ENCODE assay signal across 3 cellular contexts in the genomic region with DNA sequence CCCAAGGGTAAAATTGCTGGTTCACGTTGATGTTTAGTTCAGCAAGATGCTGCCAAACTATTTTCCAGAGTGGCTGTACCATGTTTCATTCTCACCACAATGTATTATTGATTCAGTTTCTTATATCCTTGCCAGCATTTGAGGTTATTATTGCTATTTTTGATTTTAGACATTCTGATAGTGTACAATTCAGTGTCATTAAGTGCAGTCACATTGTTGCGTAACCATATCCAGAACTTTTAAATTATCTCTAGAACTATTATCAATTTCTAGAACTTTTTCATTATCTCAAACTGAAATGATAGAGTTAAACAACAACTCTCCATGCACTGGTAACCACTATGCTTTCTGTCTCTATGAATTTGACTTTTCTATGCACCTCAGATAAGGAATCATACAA.
TF ChIP-seq lines count a peak whose summit lies in the region.

No MANE protein-coding gene starts in this region.

TF ChIP-seq in HepG2, 621 proteins besides CTCF, POLR2A, EP300 and RAD21:
- TF ChIP-seq CEBPB (IDR thresholded peaks at IDR 0.05; ENCODE audit: borderline replicate concordance, low read depth, low read length) (peak; percentile 81), DMAP1 (CRISPR knock-in tag; IDR thresholded peaks at IDR 0.05) (no peak)

TF ChIP-seq in Ishikawa, 13 proteins besides CTCF, POLR2A, EP300 and RAD21:
- TF ChIP-seq CEBPB (IDR thresholded peaks at IDR 0.05) = peak; percentile 67
- TF ChIP-seq, protein P1, sequence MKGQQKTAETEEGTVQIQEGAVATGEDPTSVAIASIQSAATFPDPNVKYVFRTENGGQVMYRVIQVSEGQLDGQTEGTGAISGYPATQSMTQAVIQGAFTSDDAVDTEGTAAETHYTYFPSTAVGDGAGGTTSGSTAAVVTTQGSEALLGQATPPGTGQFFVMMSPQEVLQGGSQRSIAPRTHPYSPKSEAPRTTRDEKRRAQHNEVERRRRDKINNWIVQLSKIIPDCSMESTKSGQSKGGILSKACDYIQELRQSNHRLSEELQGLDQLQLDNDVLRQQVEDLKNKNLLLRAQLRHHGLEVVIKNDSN (IDR thresholded peaks at IDR 0.05) = no peak
TF ChIP-seq in Ishikawa: peak in this region for 1.

TF ChIP-seq in H1, 55 proteins besides CTCF, POLR2A, EP300 and RAD21:
- TF ChIP-seq, protein P2, sequence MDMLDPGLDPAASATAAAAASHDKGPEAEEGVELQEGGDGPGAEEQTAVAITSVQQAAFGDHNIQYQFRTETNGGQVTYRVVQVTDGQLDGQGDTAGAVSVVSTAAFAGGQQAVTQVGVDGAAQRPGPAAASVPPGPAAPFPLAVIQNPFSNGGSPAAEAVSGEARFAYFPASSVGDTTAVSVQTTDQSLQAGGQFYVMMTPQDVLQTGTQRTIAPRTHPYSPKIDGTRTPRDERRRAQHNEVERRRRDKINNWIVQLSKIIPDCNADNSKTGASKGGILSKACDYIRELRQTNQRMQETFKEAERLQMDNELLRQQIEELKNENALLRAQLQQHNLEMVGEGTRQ (IDR thresholded peaks at IDR 0.05; ENCODE audit: low read length) = no peak
- TF ChIP-seq CEBPB (IDR thresholded peaks at IDR 0.05; ENCODE audit: low read depth, low read length) = peak; percentile 13; the same call in 1 of the 2 replicates
